19 cellular contexts compared by ENCODE assay signal in genomic region chr3:46942079-46942478, GRCh38. TPM values are rescaled to one million over a fixed set of nuclear protein-coding genes. Genes with fewer than 3 reads are reported as not detected.
DNase-seq lines count a peak whose midpoint lies in the region; ATAC-seq and TF ChIP-seq lines count a peak whose summit lies in the region.
"Had no signal": no experiment of that assay in that cellular context is flagged by ENCODE, and none has a peak within 500 bp of the region (broad histone marks: within the 10 kb centered on the region; RNA-seq: fewer than 3 reads in every experiment).

No MANE protein-coding gene starts in this region.

- H3K4me1 Mint-ChIP-seq in CD4-positive, alpha-beta T cell (ENCODE audit: low read depth): peaks cover 54% of the 10 kb centered on the region
- peaks cover 54% of the 10 kb centered on the region for H3K4me1 Mint-ChIP-seq in activated T-helper 17 cell treated with anti-CD3 and anti-CD28 coated beads, Interleukin-2, amount 50 U/mL, for 72 hours

- peaks cover 0 to 29% of the 10 kb centered on the region in 2 donors for H3K36me3 ChIP-seq in left lung

- no peak overlapping the region for H3K27ac ChIP-seq in CD4-positive, alpha-beta T cell (ENCODE audit: low read depth, low read length)
- peak overlapping the region; percentile 81 to 93 for H3K27ac ChIP-seq in left lung

- no peaks in the 10 kb centered on the region for H3K9me3 ChIP-seq in CD4-positive, alpha-beta T cell (ENCODE audit: control insufficient read depth, low read length)
- no peaks in the 10 kb centered on the region for H3K9me3 ChIP-seq in left lung
- H3K9me3 ChIP-seq: HAP-1 had no signal

- CTCF ChIA-PET in CD4-positive, alpha-beta T cell (lab: Charles Lee): no interaction called here

- no peak for ATAC-seq in CD4-positive, alpha-beta T cell (ENCODE audit: poor library complexity)
- no peak for ATAC-seq in activated T-helper 17 cell treated with anti-CD3 and anti-CD28 coated beads, Interleukin-2, amount 50 U/mL, for 72 hours (replicated peaks)
- ATAC-seq in left lung (no peak), HG03196 (IDR thresholded peaks at IDR 0.05; ENCODE audit: unreplicated experiment) (no peak)
- ATAC-seq: naive thymus-derived CD4-positive, alpha-beta T cell had no signal

- DNase-seq in CD4-positive, alpha-beta T cell: no peak
- peak in 1 of 2 donors; percentile 27 for DNase-seq in left lung
- peak; percentile 70 for DNase-seq in posterior vena cava (ENCODE audit: low spot score)
- no peak for DNase-seq in SIG-M5 treated with dmso at 0.1 percent for 504 hours (lab: John Stamatoyannopoulos, UW; ENCODE audit: unreplicated experiment)
- DNase-seq in stimulated activated CD4-positive, alpha-beta T cell treated with anti-CD3 and anti-CD28 coated beads, Interleukin-2, amount 100 ng/mL, for 48 hours: no peak
- no peak for DNase-seq in NOMO-1 treated with DMSO at 0.1 percent for 48 hours (lab: John Stamatoyannopoulos, UW; ENCODE audit: unreplicated experiment)
- DNase-seq: activated CD4-positive, CD25-positive, alpha-beta regulatory T cell treated with anti-CD3 and anti-CD28 coated beads, Interleukin-2, amount 50 U/mL, for 72 hours; activated naive CD4-positive, alpha-beta T cell; cortex of kidney; GDM1; naive thymus-derived CD4-positive, alpha-beta T cell; NCI-H146; NCI-H345; NK-92 treated with Interleukin-12 subunit alpha and Interleukin-12 subunit beta, amount 100 ng/mL, for 24 hours; SIG-M5 had no signal

- no peaks in the 10 kb centered on the region for H3K27me3 ChIP-seq in CD4-positive, alpha-beta T cell (ENCODE audit: control insufficient read depth, insufficient read depth, low read length)
- no peaks in the 10 kb centered on the region for H3K27me3 ChIP-seq in left lung

- intact Hi-C loops in CD4-positive, alpha-beta T cell (cut with DNase I, micrococcal nuclease): loop anchor here in 1 of 2 experiments (10.0 kb wide), 1 partner anchor 113 kb away; no protein-coding TSS in a partner anchor
- intact Hi-C loops in left lung (cut with DNase I) (no loop called here), posterior vena cava (cut with DNase I) (no loop called here)

- peak overlapping the region; percentile 9 for H3K27ac Mint-ChIP-seq in CD4-positive, alpha-beta T cell
- H3K27ac Mint-ChIP-seq in activated T-helper 17 cell treated with anti-CD3 and anti-CD28 coated beads, Interleukin-2, amount 50 U/mL, for 72 hours: peak overlapping the region; percentile 82

- peaks cover 68% of the 10 kb centered on the region for H3K36me3 Mint-ChIP-seq in CD4-positive, alpha-beta T cell (ENCODE audit: low read depth)
- H3K36me3 Mint-ChIP-seq in activated T-helper 17 cell treated with anti-CD3 and anti-CD28 coated beads, Interleukin-2, amount 50 U/mL, for 72 hours (ENCODE audit: low read depth): peaks cover 86% of the 10 kb centered on the region

- no peaks in the 10 kb centered on the region for H3K27me3 Mint-ChIP-seq in CD4-positive, alpha-beta T cell
- H3K27me3 Mint-ChIP-seq in activated T-helper 17 cell treated with anti-CD3 and anti-CD28 coated beads, Interleukin-2, amount 50 U/mL, for 72 hours: no peaks in the 10 kb centered on the region
- H3K27me3 Mint-ChIP-seq: naive thymus-derived CD4-positive, alpha-beta T cell had no signal

- H3K4me3 ChIP-seq in left lung: no peak overlapping the region
- H3K4me3 ChIP-seq: HAP-1 had no signal

- no peak for TF ChIP-seq CTCF in CD4-positive, alpha-beta T cell (IDR thresholded peaks at IDR 0.05)
- no peak for TF ChIP-seq CTCF in left lung (IDR thresholded peaks at IDR 0.05)

- H3K4me3 Mint-ChIP-seq in CD4-positive, alpha-beta T cell: no peak overlapping the region
- H3K4me3 Mint-ChIP-seq in activated T-helper 17 cell treated with anti-CD3 and anti-CD28 coated beads, Interleukin-2, amount 50 U/mL, for 72 hours: peak overlapping the region; percentile 25
- H3K4me3 Mint-ChIP-seq: T-helper 2 cell treated with Interferon-gamma antibody and Interleukin-4, amounts not matched to agents 5 μg/mL and 100 μg/mL, for 36 hours had no signal

- no peaks in the 10 kb centered on the region for H3K9me3 Mint-ChIP-seq in CD4-positive, alpha-beta T cell
- H3K9me3 Mint-ChIP-seq in activated T-helper 17 cell treated with anti-CD3 and anti-CD28 coated beads, Interleukin-2, amount 50 U/mL, for 72 hours: no peaks in the 10 kb centered on the region
- H3K9me3 Mint-ChIP-seq: naive thymus-derived CD4-positive, alpha-beta T cell; T-helper 2 cell treated with Interferon-gamma antibody and Interleukin-4, amounts not matched to agents 5 μg/mL and 100 μg/mL, for 36 hours had no signal

- H3K4me1 ChIP-seq in left lung: peaks cover 28 to 85% of the 10 kb centered on the region in 2 donors
- H3K4me1 ChIP-seq: HAP-1 had no signal

- POLR2A ChIA-PET in CD4-positive, alpha-beta T cell (lab: Charles Lee): no interaction called here

RNA-seq across cellular contexts. Expression of gene CCDC12, which starts 34.5 kb away (rescaled TPM):
- total RNA-seq in CD4-positive, alpha-beta T cell: 10 to 100 TPM; 57.5 to 59.5 TPM
- 10 to 100 TPM; 46.9 to 59.8 TPM for total RNA-seq in activated T-helper 17 cell treated with anti-CD3 and anti-CD28 coated beads, Interleukin-2, amount 50 U/mL, for 72 hours
- total RNA-seq in left lung: 10 to 100 TPM; 34.7 to 43.7 TPM
- total RNA-seq in posterior vena cava: 10 to 100 TPM; 21.5 to 26.0 TPM

RNA-seq across cellular contexts. Expression of gene NBEAL2, which starts 37.4 kb away (rescaled TPM):
- 100 to 1,000 TPM; 163 to 170 TPM for total RNA-seq in CD4-positive, alpha-beta T cell
- 100 to 1,000 TPM; 140 to 169 TPM for total RNA-seq in activated T-helper 17 cell treated with anti-CD3 and anti-CD28 coated beads, Interleukin-2, amount 50 U/mL, for 72 hours
- total RNA-seq in left lung (100 to 1,000 TPM in 1 of 2 donors, 10 to 100 TPM in 1; 99.6 to 148 TPM), posterior vena cava (10 to 100 TPM; 26.0 to 33.1 TPM)
